Comparison of ENCODE assay signal across 8 cellular contexts in genomic region chr12:54390668-54391551, GRCh38. TPM values are rescaled to one million over a fixed set of nuclear protein-coding genes. Genes with fewer than 3 reads are reported as not detected.
DNase-seq lines count a peak whose midpoint lies in the region; ATAC-seq lines count a peak whose summit lies in the region.

No MANE protein-coding gene starts in this region.

- CTCF ChIA-PET in activated CD4-positive, alpha-beta T cell treated with anti-CD3 and anti-CD28 coated beads for 36 hours (lab: Charles Lee): interaction anchor here (0.6 to 1.4 kb wide), 4 partner anchors 8 to 71 kb away, joined by 3 to 4 read pairs (median 3); no protein-coding TSS in a partner anchor

- DNase-seq in DMS79 treated with DMSO at 0.1 percent for 48 hours (lab: John Stamatoyannopoulos, UW): peak; percentile 15
- no peak for DNase-seq in DMS79 (lab: John Stamatoyannopoulos, UW)
- DNase-seq in NCI-H1930 (lab: John Stamatoyannopoulos, UW): peak; percentile 70 to 74
- peak; percentile 84 for DNase-seq in activated CD4-positive, alpha-beta T cell treated with anti-CD3 and anti-CD28 coated beads for 36 hours
- peak; percentile 73 for DNase-seq in naive B cell
- peak; percentile 76 for DNase-seq in stimulated activated naive CD8-positive, alpha-beta T cell treated with anti-CD3 and anti-CD28 coated beads, Interleukin-15, Interleukin-2, amounts not matched to agents 100 U/mL and 50 U/mL, for 24 hours
- no peak for DNase-seq in mucosa of gallbladder (ENCODE audit: low spot score)

- H3K27ac ChIP-seq in cingulate gyrus (ENCODE audit: low read depth, low read length): peak overlapping the region; percentile 72

- H3K27ac Mint-ChIP-seq in activated CD4-positive, alpha-beta T cell treated with anti-CD3 and anti-CD28 coated beads for 36 hours: no peak overlapping the region
- H3K27ac Mint-ChIP-seq in naive B cell: peak overlapping the region in 3 of 6 donors; percentile 13 to 70 (median 65)

- no peaks in the 10 kb centered on the region for H3K9me3 Mint-ChIP-seq in activated CD4-positive, alpha-beta T cell treated with anti-CD3 and anti-CD28 coated beads for 36 hours (ENCODE audit: low read depth)
- no peaks in the 10 kb centered on the region for H3K9me3 Mint-ChIP-seq in naive B cell

- no peaks in the 10 kb centered on the region for H3K27me3 Mint-ChIP-seq in activated CD4-positive, alpha-beta T cell treated with anti-CD3 and anti-CD28 coated beads for 36 hours
- no peaks in the 10 kb centered on the region for H3K27me3 Mint-ChIP-seq in naive B cell

- ATAC-seq in activated CD4-positive, alpha-beta T cell treated with anti-CD3 and anti-CD28 coated beads for 36 hours: peak; percentile 78
- ATAC-seq in naive B cell (ENCODE audit: low read depth in 2 of 2): peak; percentile 87 to 89
- ATAC-seq in stimulated activated naive CD8-positive, alpha-beta T cell treated with anti-CD3 and anti-CD28 coated beads, Interleukin-15, Interleukin-2, amounts not matched to agents 100 U/mL and 50 U/mL, for 24 hours: peak; percentile 61

- POLR2A ChIA-PET in activated CD4-positive, alpha-beta T cell treated with anti-CD3 and anti-CD28 coated beads for 36 hours (lab: Charles Lee): no interaction called here

- peaks cover 15% of the 10 kb centered on the region for H3K36me3 Mint-ChIP-seq in activated CD4-positive, alpha-beta T cell treated with anti-CD3 and anti-CD28 coated beads for 36 hours (ENCODE audit: low read depth)
- no peaks in the 10 kb centered on the region for H3K36me3 Mint-ChIP-seq in naive B cell

- peaks cover 21% of the 10 kb centered on the region for H3K4me1 Mint-ChIP-seq in activated CD4-positive, alpha-beta T cell treated with anti-CD3 and anti-CD28 coated beads for 36 hours
- peaks cover 60 to 80% (median 72%) of the 10 kb centered on the region in 3 donors for H3K4me1 Mint-ChIP-seq in naive B cell

- peak overlapping the region; percentile 60 for H3K4me3 Mint-ChIP-seq in activated CD4-positive, alpha-beta T cell treated with anti-CD3 and anti-CD28 coated beads for 36 hours
- peak overlapping the region; percentile 68 to 97 (median 92) for H3K4me3 Mint-ChIP-seq in naive B cell

- intact Hi-C loops in activated CD4-positive, alpha-beta T cell treated with anti-CD3 and anti-CD28 coated beads for 36 hours (cut with DNase I, micrococcal nuclease): no loop called here

RNA-seq across cellular contexts. Expression of gene ZNF385A, which starts 6.4 kb away (rescaled TPM):
- under 1 TPM; 0.73 to 0.74 TPM for total RNA-seq in activated CD4-positive, alpha-beta T cell treated with anti-CD3 and anti-CD28 coated beads for 36 hours
- 10 to 100 TPM in 3 of 6 donors, 1 to 10 TPM in 3; 6.1 to 18.2 (median 10.5) TPM for polyA plus RNA-seq in naive B cell (ENCODE audit: low read depth in 6 of 6)
- total RNA-seq in mucosa of gallbladder: 11.4 TPM

RNA-seq across cellular contexts. Expression of gene GPR84, which starts 26.6 kb away (rescaled TPM):
- total RNA-seq in activated CD4-positive, alpha-beta T cell treated with anti-CD3 and anti-CD28 coated beads for 36 hours: 1 to 10 TPM in 1 of 2 experiments, under 1 TPM in 1; 0.98 to 1.7 TPM
- not detected for polyA plus RNA-seq in naive B cell (ENCODE audit: low read depth in 6 of 6)
- 1.8 TPM for total RNA-seq in mucosa of gallbladder

RNA-seq across cellular contexts. Expression of gene ITGA5, which starts 28.2 kb away (rescaled TPM):
- total RNA-seq in activated CD4-positive, alpha-beta T cell treated with anti-CD3 and anti-CD28 coated beads for 36 hours: 10 to 100 TPM; 38.6 to 58.0 TPM
- polyA plus RNA-seq in naive B cell (ENCODE audit: low read depth in 6 of 6): 1 to 10 TPM in 5 of 6 donors, not detected in 1; 1.7 to 4.6 (median 2.3) TPM
- total RNA-seq in mucosa of gallbladder: 39.3 TPM

Comparison
In these comparisons a context has a peak if more than half of its experiments do, and no peak if none do; other contexts are left out.
1. DNase-seq: peak in DMS79 treated with DMSO at 0.1 percent for 48 hours (single experiment), NCI-H1930 (2 of 2), activated CD4-positive, alpha-beta T cell treated with anti-CD3 and anti-CD28 coated beads for 36 hours (single experiment), naive B cell (single experiment) and stimulated activated naive CD8-positive, alpha-beta T cell treated with anti-CD3 and anti-CD28 coated beads, Interleukin-15, Interleukin-2, amounts not matched to agents 100 U/mL and 50 U/mL, for 24 hours (single experiment); none in DMS79 (single experiment) and mucosa of gallbladder (single experiment).
2. Peak in every context shown above with its lines, with median percentiles within 50 percentile points of each other: ATAC-seq.